15 cellular contexts compared by ENCODE assay signal in genomic region chr14:90632868-90633267, GRCh38.
A peak's percentile ranks its signal among the peaks of the same experiment; 100 is the strongest.
DNase-seq lines count a peak whose midpoint lies in the region; ATAC-seq lines count a peak whose summit lies in the region.
"Had no signal": no experiment of that assay in that cellular context is flagged by ENCODE, and none has a peak within 500 bp of the region (broad histone marks: within the 10 kb centered on the region; RNA-seq: fewer than 3 reads in every experiment).

No MANE protein-coding gene starts in this region.

- no peaks in the 10 kb centered on the region for H3K9me3 Mint-ChIP-seq in dendritic cell treated with granulocyte-macrophage colony-stimulating factor and Interleukin-4, amounts not matched to agents 40 ng/mL and 50 ng/mL, for 4 days
- H3K9me3 Mint-ChIP-seq: T-helper 1 cell treated with Interleukin-12 subunit alpha and Interleukin-12 subunit beta and Interleukin-4 antibody, amounts not matched to agents 30 μg/mL and 1 μg/mL, for 36 hours had no signal

- no peaks in the 10 kb centered on the region for H3K27me3 ChIP-seq in BLaER1 treated with 17β-estradiol and CSF1 and Interleukin-3, amounts not matched to agents 10 nM and 100 nM

- no peaks in the 10 kb centered on the region for H3K36me3 Mint-ChIP-seq in dendritic cell treated with granulocyte-macrophage colony-stimulating factor and Interleukin-4, amounts not matched to agents 40 ng/mL and 50 ng/mL, for 4 days (ENCODE audit: low read depth)

- no peak overlapping the region for H3K4me3 ChIP-seq in BLaER1 treated with 17β-estradiol and CSF1 and Interleukin-3, amounts not matched to agents 10 nM and 100 nM

- H3K4me3 Mint-ChIP-seq in dendritic cell treated with granulocyte-macrophage colony-stimulating factor and Interleukin-4, amounts not matched to agents 40 ng/mL and 50 ng/mL, for 4 days: no peak overlapping the region
- H3K4me3 Mint-ChIP-seq: T-helper 1 cell treated with Interleukin-12 subunit alpha and Interleukin-12 subunit beta and Interleukin-4 antibody, amounts not matched to agents 30 μg/mL and 1 μg/mL, for 36 hours had no signal

- peaks cover 0 to 14% (median 6%) of the 10 kb centered on the region in 11 experiments; a peak in 8 of 22 replicates for H3K9me3 ChIP-seq in BLaER1 treated with 17β-estradiol and CSF1 and Interleukin-3, amounts not matched to agents 10 nM and 100 nM (replicated peaks in 1 of 11)

- H3K36me3 ChIP-seq in BLaER1 treated with 17β-estradiol and CSF1 and Interleukin-3, amounts not matched to agents 10 nM and 100 nM: peaks cover 0 to 10% (median 0%) of the 10 kb centered on the region in 11 experiments; a peak in 4 of 22 replicates

- H3K4me1 Mint-ChIP-seq in dendritic cell treated with granulocyte-macrophage colony-stimulating factor and Interleukin-4, amounts not matched to agents 40 ng/mL and 50 ng/mL, for 4 days (ENCODE audit: low read depth): peaks cover 57% of the 10 kb centered on the region

- H3K27ac Mint-ChIP-seq in dendritic cell treated with granulocyte-macrophage colony-stimulating factor and Interleukin-4, amounts not matched to agents 40 ng/mL and 50 ng/mL, for 4 days: peak overlapping the region; percentile 27
- H3K27ac Mint-ChIP-seq: T-helper 1 cell treated with Interleukin-12 subunit alpha and Interleukin-12 subunit beta and Interleukin-4 antibody, amounts not matched to agents 30 μg/mL and 1 μg/mL, for 36 hours had no signal

- H3K9ac ChIP-seq in BLaER1 treated with 17β-estradiol and CSF1 and Interleukin-3, amounts not matched to agents 10 nM and 100 nM: peak overlapping the region in 1 of 11 experiments; percentile 82; a peak in 1 of 22 replicates

- intact Hi-C loops in dendritic cell treated with granulocyte-macrophage colony-stimulating factor and Interleukin-4, amounts not matched to agents 40 ng/mL and 50 ng/mL, for 4 days (cut with micrococcal nuclease): no loop called here

- peaks cover 48 to 75% (median 49%) of the 10 kb centered on the region in 10 experiments for H3K4me1 ChIP-seq in BLaER1 treated with 17β-estradiol and CSF1 and Interleukin-3, amounts not matched to agents 10 nM and 100 nM

- peak overlapping the region in 8 of 11 experiments; percentile 77 to 91 (median 87); a peak in 8 of 22 replicates for H3K4me2 ChIP-seq in BLaER1 treated with 17β-estradiol and CSF1 and Interleukin-3, amounts not matched to agents 10 nM and 100 nM

- no peaks in the 10 kb centered on the region for H3K27me3 Mint-ChIP-seq in dendritic cell treated with granulocyte-macrophage colony-stimulating factor and Interleukin-4, amounts not matched to agents 40 ng/mL and 50 ng/mL, for 4 days

- H3K27ac ChIP-seq in BLaER1 treated with 17β-estradiol and CSF1 and Interleukin-3, amounts not matched to agents 10 nM and 100 nM: peak overlapping the region in 4 of 11 experiments; percentile 94 to 97 (median 96); a peak in 7 of 22 replicates

- H4K20me1 ChIP-seq in BLaER1 treated with 17β-estradiol and CSF1 and Interleukin-3, amounts not matched to agents 10 nM and 100 nM: no peaks in the 10 kb centered on the region

- DNase-seq in DMS79 treated with DMSO at 0.1 percent for 48 hours (lab: John Stamatoyannopoulos, UW): peak; percentile 47
- peak; percentile 39 for DNase-seq in NCI-H187 treated with DMSO at 0.1 percent for 48 hours (lab: John Stamatoyannopoulos, UW)
- no peak for DNase-seq in D341Med (ENCODE audit: low spot score)
- DNase-seq in NCI-H2227 treated with DMSO at 0.1 percent for 48 hours (lab: John Stamatoyannopoulos, UW): no peak
- DNase-seq: DMS153, NCI-H1105 treated with DMSO at 0.1 percent for 48 hours, NCI-H1930, NCI-H226, Right ventricle myocardium superior had no signal

- ATAC-seq in GM18873 (IDR thresholded peaks at IDR 0.05; ENCODE audit: low FRiP score, unreplicated experiment) (no peak), GM18511 (IDR thresholded peaks at IDR 0.05; ENCODE audit: unreplicated experiment) (no peak)
- ATAC-seq: Panc1 had no signal

Comparison
In these comparisons a context has a peak if more than half of its experiments do, and no peak if none do; other contexts are left out.
1. DNase-seq: peak in DMS79 treated with DMSO at 0.1 percent for 48 hours (single experiment) and NCI-H187 treated with DMSO at 0.1 percent for 48 hours (single experiment); none in D341Med (single experiment) and NCI-H2227 treated with DMSO at 0.1 percent for 48 hours (single experiment).